Comparison of ENCODE assay signal across 1 cellular context in genomic region chr1:27885114-27885528, GRCh38.
TF ChIP-seq lines count a peak whose summit lies in the region.

No MANE protein-coding gene starts in this region.

TF ChIP-seq in K562, 482 proteins besides CTCF, POLR2A, EP300 and RAD21:
- TF ChIP-seq RBBP5 (IDR thresholded peaks at IDR 0.05; ENCODE audit: borderline replicate concordance, insufficient read depth, low read length, poor library complexity, severe bottlenecking) (no peak), SPI1 (IDR thresholded peaks at IDR 0.05; ENCODE audit: borderline replicate concordance, low read depth, low read length) (peak; percentile 51; the same call in 1 of the 2 replicates)
